Comparison of ENCODE assay signal across 27 cellular contexts in the genomic region with DNA sequence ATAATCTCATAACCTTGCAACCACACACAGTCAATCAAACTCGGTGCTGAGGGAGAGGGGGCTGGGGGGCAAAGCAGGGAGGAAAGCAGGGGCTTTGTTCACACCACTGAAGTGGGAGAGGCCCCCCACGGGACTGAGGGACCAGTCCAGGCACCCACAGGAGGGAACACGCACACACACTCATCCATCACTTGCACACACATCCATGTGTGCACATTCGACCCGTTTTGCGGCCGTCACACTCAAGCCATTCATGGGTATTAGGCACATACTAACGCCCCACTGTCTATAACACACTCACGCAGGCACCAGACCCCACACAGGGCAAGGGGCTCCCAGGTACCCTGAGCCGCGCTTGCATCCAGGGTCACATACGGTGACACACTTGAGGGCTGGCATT. TPM values are rescaled to one million over a fixed set of nuclear protein-coding genes. Genes with fewer than 3 reads are reported as not detected.
DNase-seq lines count a peak whose midpoint lies in the region; ATAC-seq, FAIRE-seq and TF ChIP-seq lines count a peak whose summit lies in the region.
"Had no signal": no experiment of that assay in that cellular context is flagged by ENCODE, and none has a peak within 500 bp of the region (broad histone marks: within the 10 kb centered on the region; RNA-seq: fewer than 3 reads in every experiment).

No MANE protein-coding gene starts in this region.

- no peak for TF ChIP-seq POLR2A in GM12891 (IDR thresholded peaks at IDR 0.05; ENCODE audit: low read depth, low read length)

- H3K27me3 ChIP-seq in stomach smooth muscle (ENCODE audit: control insufficient read depth in 1 of 2, insufficient read depth in 2 of 2, low read length in 2 of 2) = no peaks in the 10 kb centered on the region

- DNase-seq in D341Med (ENCODE audit: low spot score) (peak; percentile 21), neural crest cell (ENCODE audit: low read depth, low spot score) (no peak), GM12891 (ENCODE audit: insufficient read length, low spot score) (no peak), NAMALWA (ENCODE audit: low spot score) (no peak)
- DNase-seq: AML-193; Caco-2; CD8-positive, alpha-beta T cell; DMS 273 treated with DMSO at 0.1 percent for 48 hours; DMS79; EL; GDM1; KG1; MG63; NCI-H2029; NCI-H446; NCI-H524 treated with DMSO at 0.1 percent for 48 hours; PC-9 had no signal

- H3K4me1 Mint-ChIP-seq in brain = peaks cover 43% of the 10 kb centered on the region
- peaks cover 5% of the 10 kb centered on the region for H3K4me1 Mint-ChIP-seq in neural crest cell

- H3K27ac ChIP-seq in stomach smooth muscle (ENCODE audit: low read length) = peak overlapping the region; percentile 62
- H3K27ac ChIP-seq: C4-2B, PC-9, SJSA1 had no signal

- H3K36me3 Mint-ChIP-seq in brain (peaks cover 2% of the 10 kb centered on the region), neural crest cell (ENCODE audit: low read depth) (no peaks in the 10 kb centered on the region)
- H3K36me3 Mint-ChIP-seq: CD8-positive, alpha-beta T cell had no signal

- peak overlapping the region in 3 of 5 experiments; percentile 80 to 94 (median 92) for H3K27ac Mint-ChIP-seq in brain
- H3K27ac Mint-ChIP-seq in neural crest cell (ENCODE audit: unreplicated experiment) = peak overlapping the region; percentile 43
- H3K27ac Mint-ChIP-seq: CD8-positive, alpha-beta T cell had no signal

- FAIRE-seq in GM12891 (lab: Jason Lieb, UNC) = no peak
- FAIRE-seq: A549, GM12878, GM19239 had no signal

- H3K9me3 Mint-ChIP-seq in brain (no peaks in the 10 kb centered on the region), neural crest cell (no peaks in the 10 kb centered on the region)
- H3K9me3 Mint-ChIP-seq: CD8-positive, alpha-beta T cell had no signal

- no peaks in the 10 kb centered on the region for H3K9me3 ChIP-seq in stomach smooth muscle (ENCODE audit: control insufficient read depth in 2 of 2, low read length in 2 of 2)
- H3K9me3 ChIP-seq: A549, Caco-2, MG63, SJSA1 had no signal

- no peak overlapping the region for H3K4me3 ChIP-seq in stomach smooth muscle (ENCODE audit: low read length in 2 of 2)
- H3K4me3 ChIP-seq: A549, GM12878, MG63, PC-9, SJSA1 had no signal

- H3K4me1 ChIP-seq in stomach smooth muscle (ENCODE audit: control insufficient read depth, insufficient read depth, low read length) = peaks cover 23% of the 10 kb centered on the region

- no peak overlapping the region for H3K4me3 Mint-ChIP-seq in brain
- no peak overlapping the region for H3K4me3 Mint-ChIP-seq in neural crest cell
- H3K4me3 Mint-ChIP-seq: CD8-positive, alpha-beta T cell had no signal

- H3K9ac ChIP-seq in stomach smooth muscle (ENCODE audit: low read length in 2 of 2) = no peak overlapping the region

- H3K27me3 Mint-ChIP-seq in brain = no peaks in the 10 kb centered on the region
- peaks cover 51% of the 10 kb centered on the region for H3K27me3 Mint-ChIP-seq in neural crest cell (ENCODE audit: low read depth)

- ATAC-seq in GM19023 (IDR thresholded peaks at IDR 0.05; ENCODE audit: unreplicated experiment) = no peak
- ATAC-seq: CD8-positive, alpha-beta T cell; GM12878; HCT116; Right ventricle myocardium inferior had no signal

- TF ChIP-seq CTCF in brain (conservative IDR thresholded peaks at IDR 0.05) (no peak), neural crest cell (conservative IDR thresholded peaks at IDR 0.05) (no peak)

- no peaks in the 10 kb centered on the region for H3K36me3 ChIP-seq in stomach smooth muscle (ENCODE audit: control insufficient read depth in 2 of 2, insufficient read depth in 2 of 2, low read length in 2 of 2)
- H3K36me3 ChIP-seq: MG63, SJSA1 had no signal

TF ChIP-seq in GM12891, 5 proteins besides CTCF, POLR2A, EP300 and RAD21:
- TF ChIP-seq POLR2AphosphoS5 (IDR thresholded peaks at IDR 0.05; ENCODE audit: low read depth, low read length) (no peak), SPI1 (IDR thresholded peaks at IDR 0.05; ENCODE audit: low read depth, low read length) (no peak), PAX5 (IDR thresholded peaks at IDR 0.05; ENCODE audit: insufficient read depth, low read length, severe bottlenecking) (no peak), POU2F2 (IDR thresholded peaks at IDR 0.05; ENCODE audit: low read depth, low read length) (no peak)

RNA-seq across cellular contexts. Expression of gene EFNA3, which starts 14.0 kb away (rescaled TPM):
- polyA plus RNA-seq in brain (ENCODE audit: insufficient read depth, low read depth, low replicate concordance) = 34.9 TPM
- total RNA-seq in neural crest cell = 5.6 and 6.6 TPM in 2 replicates
- 1.7 TPM for polyA plus RNA-seq in GM12891 (2012; ENCODE audit: low read depth, missing spikeins)

RNA-seq across cellular contexts. Expression of gene EFNA4, which starts 29.1 kb away (rescaled TPM):
- 1.6 TPM for polyA plus RNA-seq in brain (ENCODE audit: insufficient read depth, low read depth, low replicate concordance)
- 26.4 and 28.5 TPM in 2 replicates for total RNA-seq in neural crest cell
- 3.2 TPM for polyA plus RNA-seq in GM12891 (2012; ENCODE audit: low read depth, missing spikeins)

RNA-seq across cellular contexts. Expression of gene EFNA1, which starts 35.0 kb away (rescaled TPM):
- polyA plus RNA-seq in brain (ENCODE audit: insufficient read depth, low read depth, low replicate concordance) = 16.6 TPM
- 0.50 and 0.77 TPM in 2 replicates for total RNA-seq in neural crest cell
- 0.45 TPM for polyA plus RNA-seq in GM12891 (2012; ENCODE audit: low read depth, missing spikeins)

RNA-seq across cellular contexts. Expression of gene ADAM15, which starts 41.5 kb away (rescaled TPM):
- polyA plus RNA-seq in brain (ENCODE audit: insufficient read depth, low read depth, low replicate concordance) = 40.1 TPM
- 82.2 and 85.1 TPM in 2 replicates for total RNA-seq in neural crest cell
- 8.9 TPM for polyA plus RNA-seq in GM12891 (2012; ENCODE audit: low read depth, missing spikeins)

RNA-seq across cellular contexts. Expression of gene SLC50A1, which starts 43.0 kb away (rescaled TPM):
- 27.2 TPM for polyA plus RNA-seq in brain (ENCODE audit: insufficient read depth, low read depth, low replicate concordance)
- total RNA-seq in neural crest cell = 23.2 and 25.1 TPM in 2 replicates
- polyA plus RNA-seq in GM12891 (2012; ENCODE audit: low read depth, missing spikeins) = 31.8 TPM
